ENCODE assay signal across 8 cellular contexts in the genomic region with DNA sequence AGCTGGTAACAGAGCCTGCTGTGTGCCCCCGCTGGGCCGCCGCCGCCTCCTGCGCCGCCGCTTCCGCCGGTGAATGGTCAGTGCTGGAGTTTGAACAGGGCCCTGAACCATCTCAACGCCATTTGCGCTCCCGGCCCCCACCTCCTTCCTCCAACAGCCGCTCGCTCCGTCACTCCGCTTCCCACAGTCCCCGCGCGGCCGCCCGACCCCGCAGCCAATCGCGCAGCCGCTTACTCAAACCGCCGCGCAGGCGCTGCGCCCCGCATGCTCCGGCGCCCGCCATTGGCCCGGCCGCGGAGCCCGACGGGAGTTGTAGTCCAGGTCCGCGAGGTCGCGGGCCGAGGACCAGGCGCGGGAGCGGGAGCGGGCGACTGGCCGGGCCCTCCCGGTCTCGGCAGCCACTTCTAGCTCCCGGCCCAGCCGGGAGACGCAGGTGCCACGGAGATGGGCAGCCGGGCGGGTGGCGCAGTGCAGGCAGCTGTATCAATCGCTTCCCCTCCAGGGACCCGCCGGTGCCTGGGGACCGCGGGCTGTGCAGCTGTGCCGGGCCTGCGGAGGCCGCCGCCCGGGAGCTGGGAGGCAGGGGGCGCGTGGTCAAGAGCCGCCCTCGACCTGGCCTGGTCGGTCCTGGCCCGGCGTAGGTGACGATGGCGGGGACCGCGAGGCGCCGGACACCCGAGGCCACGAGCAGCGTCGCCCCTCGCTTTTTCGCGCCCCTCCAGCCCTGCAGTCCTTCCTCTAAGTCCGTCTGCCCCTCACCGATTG. TPM values are rescaled to one million over a fixed set of nuclear protein-coding genes. Genes with fewer than 3 reads are reported as not detected.
DNase-seq lines count a peak whose midpoint lies in the region; TF ChIP-seq lines count a peak whose summit lies in the region.

A gene with protein sequence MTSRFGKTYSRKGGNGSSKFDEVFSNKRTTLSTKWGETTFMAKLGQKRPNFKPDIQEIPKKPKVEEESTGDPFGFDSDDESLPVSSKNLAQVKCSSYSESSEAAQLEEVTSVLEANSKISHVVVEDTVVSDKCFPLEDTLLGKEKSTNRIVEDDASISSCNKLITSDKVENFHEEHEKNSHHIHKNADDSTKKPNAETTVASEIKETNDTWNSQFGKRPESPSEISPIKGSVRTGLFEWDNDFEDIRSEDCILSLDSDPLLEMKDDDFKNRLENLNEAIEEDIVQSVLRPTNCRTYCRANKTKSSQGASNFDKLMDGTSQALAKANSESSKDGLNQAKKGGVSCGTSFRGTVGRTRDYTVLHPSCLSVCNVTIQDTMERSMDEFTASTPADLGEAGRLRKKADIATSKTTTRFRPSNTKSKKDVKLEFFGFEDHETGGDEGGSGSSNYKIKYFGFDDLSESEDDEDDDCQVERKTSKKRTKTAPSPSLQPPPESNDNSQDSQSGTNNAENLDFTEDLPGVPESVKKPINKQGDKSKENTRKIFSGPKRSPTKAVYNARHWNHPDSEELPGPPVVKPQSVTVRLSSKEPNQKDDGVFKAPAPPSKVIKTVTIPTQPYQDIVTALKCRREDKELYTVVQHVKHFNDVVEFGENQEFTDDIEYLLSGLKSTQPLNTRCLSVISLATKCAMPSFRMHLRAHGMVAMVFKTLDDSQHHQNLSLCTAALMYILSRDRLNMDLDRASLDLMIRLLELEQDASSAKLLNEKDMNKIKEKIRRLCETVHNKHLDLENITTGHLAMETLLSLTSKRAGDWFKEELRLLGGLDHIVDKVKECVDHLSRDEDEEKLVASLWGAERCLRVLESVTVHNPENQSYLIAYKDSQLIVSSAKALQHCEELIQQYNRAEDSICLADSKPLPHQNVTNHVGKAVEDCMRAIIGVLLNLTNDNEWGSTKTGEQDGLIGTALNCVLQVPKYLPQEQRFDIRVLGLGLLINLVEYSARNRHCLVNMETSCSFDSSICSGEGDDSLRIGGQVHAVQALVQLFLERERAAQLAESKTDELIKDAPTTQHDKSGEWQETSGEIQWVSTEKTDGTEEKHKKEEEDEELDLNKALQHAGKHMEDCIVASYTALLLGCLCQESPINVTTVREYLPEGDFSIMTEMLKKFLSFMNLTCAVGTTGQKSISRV (N-terminal part only) (minus strand): TSS at position 173 of the 765 bp plus-strand sequence. CDS start 3,723 bp downstream, outside the sequence.

- no peak for TF ChIP-seq CTCF in GM20000 (IDR thresholded peaks at IDR 0.05; ENCODE audit: extremely low read depth, missing control alignments)

- POLR2A ChIA-PET in activated CD8-positive, alpha-beta memory T cell treated with anti-CD3 and anti-CD28 coated beads for 36 hours (lab: Charles Lee): interaction anchor here (0.5 to 2.4 kb wide), 6 partner anchors 14 to 122 kb away, joined by 3 to 10 read pairs (median 3); no protein-coding TSS in a partner anchor

- DNase-seq in COLO668 (lab: John Stamatoyannopoulos, UW; ENCODE audit: unreplicated experiment): peak; percentile 94
- DNase-seq in GM20000 (ENCODE audit: low spot score): peak; percentile 99
- DNase-seq in HS-5 (ENCODE audit: low read depth): peak; percentile 54
- peak; percentile 94 to 96 for DNase-seq in NOMO-1 (lab: John Stamatoyannopoulos, UW; ENCODE audit: unreplicated experiment in 2 of 2)
- peak; percentile 90 for DNase-seq in effector CD8-positive, alpha-beta T cell (lab: John Stamatoyannopoulos, UW)
- peak; percentile 96 to 97 for DNase-seq in lung microvascular endothelial cell (ENCODE audit: low read depth in 2 of 2)
- peak; percentile 87 to 92 (median 90) for DNase-seq in stimulated activated CD4-positive, alpha-beta T cell treated with anti-CD3 and anti-CD28 coated beads, TNF-alpha, amount 100 ng/mL, for 4 hours (ENCODE audit: low read depth in 3 of 3)

- CTCF ChIA-PET in activated CD8-positive, alpha-beta memory T cell treated with anti-CD3 and anti-CD28 coated beads for 36 hours (lab: Charles Lee): interaction anchor here (0.7 to 2.0 kb wide), 6 partner anchors 14 to 122 kb away, joined by 3 to 7 read pairs (median 4); no protein-coding TSS in a partner anchor

RNA-seq across cellular contexts. Expression of the gene that starts here (rescaled TPM):
- total RNA-seq in activated CD8-positive, alpha-beta memory T cell treated with anti-CD3 and anti-CD28 coated beads for 36 hours: 10 to 100 TPM; 49.6 to 50.7 TPM
- total RNA-seq in lung microvascular endothelial cell: 32.9 and 40.5 TPM in 2 replicates

Comparison
In these comparisons a context has a peak if more than half of its experiments do, and no peak if none do; other contexts are left out.
1. Peak in every context shown above with its lines: DNase-seq.